In the genomic region with DNA sequence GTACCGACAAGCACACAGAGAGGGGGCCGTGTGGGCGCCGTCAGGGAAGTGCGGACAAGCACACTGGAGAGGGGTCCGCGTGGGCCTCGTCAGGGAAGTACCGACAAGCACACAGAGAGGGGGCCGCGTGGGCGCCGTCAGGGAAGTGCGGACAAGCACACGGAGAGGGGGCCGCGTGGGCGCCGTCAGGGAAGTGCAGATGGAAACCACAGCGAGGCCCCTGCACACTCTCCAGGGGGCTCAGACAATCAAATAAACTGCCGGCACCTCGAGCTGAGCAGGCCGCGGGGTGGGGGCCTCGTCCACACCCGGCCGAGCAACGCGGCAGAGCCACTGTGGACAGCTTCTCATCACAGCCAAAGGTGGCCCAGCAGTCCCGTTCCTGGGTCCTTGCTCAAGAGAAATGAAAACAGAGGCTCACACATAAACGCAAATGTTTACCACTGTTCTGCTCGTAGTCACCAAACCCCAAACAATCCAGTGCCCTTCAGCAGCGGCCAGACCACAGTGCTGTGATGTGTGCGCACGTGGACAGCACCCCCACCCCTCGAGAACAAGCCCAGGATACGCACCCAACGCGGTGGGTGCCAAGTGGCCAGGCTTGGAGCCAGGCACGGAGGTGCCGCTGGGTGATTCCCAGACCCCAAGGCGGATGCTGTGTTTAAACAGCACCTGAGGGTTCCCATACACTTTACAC, we compare ENCODE assay signal across 18 cellular contexts. TPM values are rescaled to one million over a fixed set of nuclear protein-coding genes. Genes with fewer than 3 reads are reported as not detected.
A peak's percentile ranks its signal among the peaks of the same experiment; 100 is the strongest.
DNase-seq lines count a peak whose midpoint lies in the region; ATAC-seq and TF ChIP-seq lines count a peak whose summit lies in the region.
"Had no signal": no experiment of that assay in that cellular context is flagged by ENCODE, and none has a peak within 500 bp of the region (broad histone marks: within the 10 kb centered on the region; RNA-seq: fewer than 3 reads in every experiment).

No MANE protein-coding gene starts in this region.

- TF ChIP-seq CTCF in right atrium auricular region (IDR thresholded peaks at IDR 0.05): no peak
- TF ChIP-seq CTCF in ascending aorta (IDR thresholded peaks at IDR 0.05): no peak

- WGBS in right cardiac atrium: 77% methylated on average over 42 of the region's 42 CpGs

- DNase-seq in right cardiac atrium (peak in 2 of 3 donors; percentile 13 to 25), right atrium auricular region (ENCODE audit: low spot score) (no peak), head of caudate nucleus (peak in 25 of 42 donors; percentile 24 to 85 (median 64)), pons (ENCODE audit: low spot score) (peak; percentile 52), ascending aorta (ENCODE audit: low spot score in 2 of 2) (no peak), T-helper 2 cell (no peak)
- DNase-seq: DMS79 treated with DMSO at 0.1 percent for 48 hours, foreskin keratinocyte, NCI-H1092 treated with DMSO at 0.1 percent for 48 hours, NCI-H187 treated with DMSO at 0.1 percent for 48 hours had no signal

- H3K27ac ChIP-seq in right cardiac atrium (ENCODE audit: low read length): no peak overlapping the region
- no peak overlapping the region for H3K27ac ChIP-seq in right atrium auricular region
- H3K27ac ChIP-seq in ascending aorta: no peak overlapping the region
- H3K27ac ChIP-seq: BLaER1 treated with 17β-estradiol and CSF1 and Interleukin-3, amounts not matched to agents 10 nM and 100 nM; foreskin keratinocyte; upper lobe of left lung had no signal

- H3K36me3 ChIP-seq in right atrium auricular region (peaks cover 19% of the 10 kb centered on the region), ascending aorta (peaks cover 15 to 31% of the 10 kb centered on the region in 2 donors)

- H3K27me3 ChIP-seq in right cardiac atrium (ENCODE audit: control insufficient read depth, insufficient read depth): no peaks in the 10 kb centered on the region
- H3K27me3 ChIP-seq in right atrium auricular region: no peaks in the 10 kb centered on the region
- H3K27me3 ChIP-seq in ascending aorta: no peaks in the 10 kb centered on the region
- H3K27me3 ChIP-seq: upper lobe of left lung had no signal

- H3K4me3 ChIP-seq in right cardiac atrium (ENCODE audit: low read length) (no peak overlapping the region), right atrium auricular region (no peak overlapping the region), ascending aorta (no peak overlapping the region)
- H3K4me3 ChIP-seq: A549; BLaER1 treated with 17β-estradiol and CSF1 and Interleukin-3, amounts not matched to agents 10 nM and 100 nM; lung; stomach; upper lobe of left lung had no signal

- no peaks in the 10 kb centered on the region for H3K4me1 ChIP-seq in right cardiac atrium (ENCODE audit: control insufficient read depth, insufficient read depth, low read length)
- H3K4me1 ChIP-seq in right atrium auricular region: peaks cover 0 to 42% of the 10 kb centered on the region in 2 donors
- H3K4me1 ChIP-seq in ascending aorta: peaks cover 10 to 20% of the 10 kb centered on the region in 2 donors
- H3K4me1 ChIP-seq: foreskin keratinocyte had no signal

- ATAC-seq in right cardiac atrium: no peak
- no peak for ATAC-seq in GM21381 (IDR thresholded peaks at IDR 0.05; ENCODE audit: unreplicated experiment)
- ATAC-seq in HG02798 (IDR thresholded peaks at IDR 0.05; ENCODE audit: poor library complexity, unreplicated experiment): no peak
- ATAC-seq: foreskin keratinocyte had no signal

- H3K9me3 ChIP-seq in right cardiac atrium (ENCODE audit: control insufficient read depth, low read length): no peaks in the 10 kb centered on the region
- H3K9me3 ChIP-seq in right atrium auricular region: no peaks in the 10 kb centered on the region
- peaks cover 0 to under 1% of the 10 kb centered on the region in 2 donors for H3K9me3 ChIP-seq in ascending aorta
- H3K9me3 ChIP-seq: A549; BLaER1 treated with 17β-estradiol and CSF1 and Interleukin-3, amounts not matched to agents 10 nM and 100 nM; Caco-2; stomach; upper lobe of left lung had no signal

- intact Hi-C loops in right cardiac atrium (cut with DNase I): no loop called here
- intact Hi-C loops in head of caudate nucleus (cut with DNase I): loop anchor here (10.0 kb wide), 1 partner anchor 54 kb away; a partner anchor contains a TSS
- intact Hi-C loops in ascending aorta (cut with DNase I): loop anchor here (10.0 kb wide), 1 partner anchor 54 kb away; a partner anchor contains a TSS

RNA-seq across cellular contexts. Expression of a gene that starts 24.7 kb away (rescaled TPM):
- 10 to 100 TPM; 15.8 to 30.1 (median 22.7) TPM for total RNA-seq in right cardiac atrium
- polyA plus RNA-seq in right cardiac atrium: 12.2 TPM
- 10 to 100 TPM; 12.2 to 15.7 TPM for total RNA-seq in right atrium auricular region
- total RNA-seq in ascending aorta: 13.8 TPM

RNA-seq across cellular contexts. Expression of a gene that starts 56.3 kb away (rescaled TPM):
- total RNA-seq in right cardiac atrium (1 to 10 TPM; 1.2 to 3.4 (median 2.2) TPM), right atrium auricular region (1 to 10 TPM in 1 of 2 donors, under 1 TPM in 1; 0.41 to 1.0 TPM), ascending aorta (0.32 TPM)
- 1.1 TPM for polyA plus RNA-seq in right cardiac atrium

Comparison
In these comparisons a context has a peak if more than half of its experiments do, and no peak if none do; other contexts are left out.
1. DNase-seq: peak in right cardiac atrium (2 of 3), head of caudate nucleus (25 of 42) and pons (single experiment); none in right atrium auricular region (single experiment), ascending aorta (0 of 2) and T-helper 2 cell (0 of 5).
2. intact Hi-C loops: an anchor here in head of caudate nucleus (10.0 kb wide) and ascending aorta (10.0 kb wide); none called in right cardiac atrium.